Comparison of ENCODE assay signal across 8 cellular contexts in the genomic region with DNA sequence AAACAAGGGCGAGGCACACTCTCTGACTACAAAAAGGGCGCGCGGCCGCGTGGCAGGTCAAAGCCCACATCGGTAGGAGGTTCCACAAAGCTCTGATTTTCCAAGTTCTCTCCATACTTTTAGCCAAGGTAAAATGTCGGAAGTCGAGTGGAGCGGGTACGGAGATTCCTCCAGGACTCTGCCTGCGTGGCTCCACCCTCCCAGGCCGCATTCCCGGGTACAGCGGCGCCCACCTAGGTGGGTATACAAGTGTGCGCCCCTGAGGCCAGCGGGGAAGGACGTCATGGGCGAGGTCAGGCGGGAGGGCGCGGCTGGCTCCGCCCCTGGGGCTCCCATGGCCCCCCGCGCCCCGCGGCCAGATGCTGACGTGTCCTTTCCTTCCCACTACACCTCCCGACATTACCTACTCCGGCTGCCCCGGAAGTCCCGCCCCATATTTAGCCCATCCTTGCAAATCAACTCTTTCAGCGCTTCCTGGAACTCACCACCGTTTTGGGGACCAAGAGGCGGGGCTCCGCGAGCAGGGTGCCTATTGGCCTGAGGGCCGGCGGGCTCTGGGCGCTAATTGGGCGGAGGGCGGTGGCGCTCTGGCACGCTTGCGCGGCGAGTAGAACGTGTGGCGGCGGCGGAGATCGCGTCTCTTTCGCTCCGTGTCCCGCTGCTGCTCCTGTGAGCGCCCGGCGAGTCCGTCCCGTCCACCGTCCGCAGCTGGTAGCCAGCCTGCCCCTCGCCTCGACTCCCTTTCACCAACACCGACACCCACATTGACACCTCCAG. TPM values are rescaled to one million over a fixed set of nuclear protein-coding genes. Genes with fewer than 3 reads are reported as not detected.
DNase-seq lines count a peak whose midpoint lies in the region; ATAC-seq, FAIRE-seq and TF ChIP-seq lines count a peak whose summit lies in the region.

Gene SND1 (plus strand): TSS at position 639 of the 777 bp plus-strand sequence. CDS start 180 bp downstream, outside the sequence.

- DNase-seq in NCI-H2029 (lab: John Stamatoyannopoulos, UW) (peak; percentile 99), T-helper 22 cell (ENCODE audit: low read depth) (peak; percentile 99), astrocyte (ENCODE audit: low read depth) (peak; percentile 98), right cardiac atrium (peak; percentile 99), putamen (ENCODE audit: low spot score) (peak; percentile 99), vagina (ENCODE audit: extremely low spot score in 2 of 2) (peak; percentile 99 to 100)

- peaks cover 17% of the 10 kb centered on the region for H3K4me1 Mint-ChIP-seq in astrocyte (ENCODE audit: low read depth, unreplicated experiment)

- peaks cover 25% of the 10 kb centered on the region for H3K4me1 ChIP-seq in astrocyte (ENCODE audit: insufficient read depth, low read length)
- peaks cover 11% of the 10 kb centered on the region for H3K4me1 ChIP-seq in right cardiac atrium (ENCODE audit: control insufficient read depth, insufficient read depth, low read length)
- H3K4me1 ChIP-seq in vagina, result peaks cover 42% of the 10 kb centered on the region

- H3K27me3 ChIP-seq in astrocyte (ENCODE audit: insufficient read depth, low read length) (no peaks in the 10 kb centered on the region), right cardiac atrium (ENCODE audit: control insufficient read depth, insufficient read depth) (no peaks in the 10 kb centered on the region), vagina (no peaks in the 10 kb centered on the region)

- H3K27ac Mint-ChIP-seq in astrocyte (ENCODE audit: unreplicated experiment), result peak within 1 kb of the TSS; percentile 100

- TF ChIP-seq CTCF in astrocyte (IDR thresholded peaks at IDR 0.05; ENCODE audit: insufficient read depth, low read depth, low read length), result no peak
- TF ChIP-seq CTCF in vagina (IDR thresholded peaks at IDR 0.05), result no peak

- no peak for FAIRE-seq in astrocyte (lab: Jason Lieb, UNC)

- TF ChIP-seq POLR2A in GM18505 (IDR thresholded peaks at IDR 0.05; ENCODE audit: borderline replicate concordance, extremely low read depth, insufficient read depth, insufficient read length) (peak; percentile 94), vagina (IDR thresholded peaks at IDR 0.05) (peak in 1 of 2 donors; percentile 56)

- H3K36me3 Mint-ChIP-seq in astrocyte (ENCODE audit: low read depth, unreplicated experiment), result no peaks in the 10 kb centered on the region

- H3K36me3 ChIP-seq in astrocyte (ENCODE audit: insufficient read depth, low read length) (no peaks in the 10 kb centered on the region), vagina (no peaks in the 10 kb centered on the region)

- peaks cover 48% of the 10 kb centered on the region for H3K79me2 ChIP-seq in astrocyte (ENCODE audit: insufficient read depth, low read length)

- H4K20me1 ChIP-seq in astrocyte (ENCODE audit: insufficient read depth, low read length), result peaks cover 44% of the 10 kb centered on the region

- H3K9ac ChIP-seq in astrocyte (ENCODE audit: low read length), result peak within 1 kb of the TSS; percentile 96

- no peak within 1 kb of the TSS for H3K4me3 Mint-ChIP-seq in astrocyte (ENCODE audit: unreplicated experiment)

- H2AFZ ChIP-seq in astrocyte (ENCODE audit: low read depth, low read length), result peak within 1 kb of the TSS; percentile 87

- intact Hi-C loops in right cardiac atrium (cut with DNase I) (no loop called here), vagina (cut with DNase I) (loop anchor here (5.0 kb wide), 1 partner anchor 64 kb away; the partner anchor contains the start of genes ARF5 and GCC1)

- peak within 1 kb of the TSS; percentile 97 for H3K4me3 ChIP-seq in astrocyte (ENCODE audit: insufficient read depth, low read depth, low read length)
- H3K4me3 ChIP-seq in right cardiac atrium (ENCODE audit: low read length), result peak within 1 kb of the TSS; percentile 81
- peak within 1 kb of the TSS; percentile 90 for H3K4me3 ChIP-seq in vagina

- H3K9me3 ChIP-seq in astrocyte (ENCODE audit: insufficient read depth, low read depth, low read length) (no peaks in the 10 kb centered on the region), right cardiac atrium (ENCODE audit: control insufficient read depth, low read length) (no peaks in the 10 kb centered on the region), vagina (no peaks in the 10 kb centered on the region)

- H3K4me2 ChIP-seq in astrocyte (ENCODE audit: low read length), result peak within 1 kb of the TSS; percentile 95

- peak within 1 kb of the TSS; percentile 97 for H3K27ac ChIP-seq in astrocyte (ENCODE audit: low read depth, low read length)
- H3K27ac ChIP-seq in right cardiac atrium (ENCODE audit: low read length), result peak within 1 kb of the TSS; percentile 97
- H3K27ac ChIP-seq in vagina, result peak within 1 kb of the TSS; percentile 90

- H3K27me3 Mint-ChIP-seq in astrocyte (ENCODE audit: low read depth, unreplicated experiment), result no peaks in the 10 kb centered on the region

- ATAC-seq in GM18505 (IDR thresholded peaks at IDR 0.05; ENCODE audit: unreplicated experiment) (peak; percentile 91), HG02973 (IDR thresholded peaks at IDR 0.05; ENCODE audit: unreplicated experiment) (peak; percentile 93), right cardiac atrium (peak; percentile 98 to 99)

- WGBS in right cardiac atrium, result under 1% methylated on average over 67 of the region's 67 CpGs

- H3K9me3 Mint-ChIP-seq in astrocyte (ENCODE audit: unreplicated experiment), result no peaks in the 10 kb centered on the region

RNA-seq across cellular contexts. Expression of gene SND1, which starts in this region (rescaled TPM):
- total RNA-seq in astrocyte (267 and 278 TPM in 2 replicates), right cardiac atrium (100 to 1,000 TPM in 2 of 4 donors, 10 to 100 TPM in 2; 87.5 to 107 (median 96.9) TPM), vagina (85.9 TPM)
- 50.0 TPM for polyA plus RNA-seq in right cardiac atrium

Comparison
In these comparisons a context has a peak if more than half of its experiments do, and no peak if none do; other contexts are left out.
1. Peak in every context shown above with its lines: DNase-seq, ATAC-seq, H3K4me3 ChIP-seq and H3K27ac ChIP-seq.